26 cellular contexts compared by ENCODE assay signal in the genomic region with DNA sequence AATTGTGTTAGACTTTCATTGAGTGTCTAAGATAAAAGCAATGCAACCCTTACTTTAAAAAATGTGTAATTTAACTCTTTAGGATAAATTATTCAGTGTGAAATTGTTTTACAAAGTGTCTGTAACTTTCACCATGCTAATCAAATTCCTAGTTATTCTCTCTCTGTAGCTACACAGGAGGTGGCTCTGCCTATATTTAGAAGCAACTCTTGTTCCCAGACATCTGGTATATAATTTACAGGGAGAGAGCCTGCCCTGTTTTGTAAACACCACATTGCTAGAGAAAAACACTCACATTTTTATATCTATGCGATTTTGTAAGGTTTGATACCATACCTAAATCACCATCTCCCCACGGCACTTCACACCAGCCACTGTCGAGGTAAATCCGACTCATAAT. TPM values are rescaled to one million over a fixed set of nuclear protein-coding genes. Genes with fewer than 3 reads are reported as not detected.
DNase-seq lines count a peak whose midpoint lies in the region; ATAC-seq and TF ChIP-seq lines count a peak whose summit lies in the region.
"Had no signal": no experiment of that assay in that cellular context is flagged by ENCODE, and none has a peak within 500 bp of the region (broad histone marks: within the 10 kb centered on the region; RNA-seq: fewer than 3 reads in every experiment).

No MANE protein-coding gene starts in this region.

- ATAC-seq in right cardiac atrium = no peak
- ATAC-seq in PC-3 = no peak
- ATAC-seq: activated CD8-positive, alpha-beta T cell treated with anti-CD3 and anti-CD28 coated beads for 36 hours; activated naive CD8-positive, alpha-beta T cell treated with anti-CD3 and anti-CD28 coated beads, Interleukin-2, amount 50 U/mL, for 24 hours; GM12878; lower lobe of right lung had no signal

- DNase-seq in NCI-H82 (lab: John Stamatoyannopoulos, UW) = peak; percentile 27
- no peak for DNase-seq in NCI-H82 treated with DMSO at 0.1 percent for 48 hours (lab: John Stamatoyannopoulos, UW; ENCODE audit: unreplicated experiment)
- DNase-seq in chondrocyte (ENCODE audit: low spot score) = no peak
- DNase-seq in right cardiac atrium = no peak
- DNase-seq in NCI-H1105 treated with DMSO at 0.1 percent for 48 hours (lab: John Stamatoyannopoulos, UW) = no peak
- DNase-seq in colonic mucosa = no peak
- DNase-seq in PC-3 = no peak
- DNase-seq: 8988T; activated CD4-positive, CD25-positive, alpha-beta regulatory T cell treated with anti-CD3 and anti-CD28 coated beads, Interleukin-2, amount 50 U/mL, for 72 hours; activated CD8-positive, alpha-beta T cell treated with anti-CD3 and anti-CD28 coated beads for 36 hours; activated effector memory CD4-positive, alpha-beta T cell treated with anti-CD3 and anti-CD28 coated beads, Interleukin-2, amount 50 U/mL, for 16 hours; activated naive CD8-positive, alpha-beta T cell treated with anti-CD3 and anti-CD28 coated beads, Interleukin-2, amount 50 U/mL, for 24 hours; activated T-cell treated with anti-CD3 and anti-CD28 coated beads for 4 hours; CD8-positive, alpha-beta memory T cell; foreskin melanocyte; Karpas-422; lower lobe of right lung; NCI-H2029 treated with DMSO at 0.1 percent for 48 hours; NCI-H524 treated with DMSO at 0.1 percent for 48 hours; nucleus accumbens; retina; stomach had no signal

- 40% methylated on average over 4 of the region's 4 CpGs for WGBS in right cardiac atrium

- no peaks in the 10 kb centered on the region for H3F3A ChIP-seq in PC-3 (ENCODE audit: low read length, unreplicated experiment)

- H3K4me1 ChIP-seq in right cardiac atrium (ENCODE audit: control insufficient read depth, insufficient read depth, low read length) (peaks cover 3% of the 10 kb centered on the region), skeletal muscle tissue (ENCODE audit: control insufficient read depth in 3 of 3, insufficient read depth in 3 of 3, low read length in 3 of 3) (peaks cover 23 to 46% (median 42%) of the 10 kb centered on the region in 3 donors), colonic mucosa (no peaks in the 10 kb centered on the region), PC-3 (ENCODE audit: insufficient read depth, low read length) (no peaks in the 10 kb centered on the region; the same call in 1 of the 2 replicates)
- H3K4me1 ChIP-seq: lower lobe of right lung had no signal

- intact Hi-C loops in right cardiac atrium (cut with DNase I) (no loop called here), colonic mucosa (cut with DNase I) (no loop called here), PC-3 (cut with micrococcal nuclease) (no loop called here)

- H2AFZ ChIP-seq in PC-3 (ENCODE audit: low read length) = no peak overlapping the region

- H3K4me3 ChIP-seq in right cardiac atrium (ENCODE audit: low read length) (peak overlapping the region; percentile 50), skeletal muscle tissue (ENCODE audit: low read length in 3 of 3) (peak overlapping the region in 1 of 3 donors; percentile 7), colonic mucosa (no peak overlapping the region), PC-3 (ENCODE audit: low read length) (no peak overlapping the region)
- H3K4me3 ChIP-seq: GM12878, lower lobe of right lung, stomach had no signal

- peaks cover 13% of the 10 kb centered on the region for H3K4me1 Mint-ChIP-seq in chondrocyte (ENCODE audit: low read depth)
- H3K4me1 Mint-ChIP-seq: activated naive CD8-positive, alpha-beta T cell treated with anti-CD3 and anti-CD28 coated beads, Interleukin-2, amount 50 U/mL, for 24 hours; CD8-positive, alpha-beta memory T cell had no signal

- H3K27ac ChIP-seq in right cardiac atrium (ENCODE audit: low read length) = no peak overlapping the region
- H3K27ac ChIP-seq in skeletal muscle tissue (ENCODE audit: low read depth, low read length) = peak overlapping the region; percentile 90
- no peak overlapping the region for H3K27ac ChIP-seq in colonic mucosa
- no peak overlapping the region for H3K27ac ChIP-seq in PC-3 (ENCODE audit: low read length)
- H3K27ac ChIP-seq: lower lobe of right lung had no signal

- H4K20me1 ChIP-seq in PC-3 (ENCODE audit: low read length) = no peaks in the 10 kb centered on the region

- no peaks in the 10 kb centered on the region for H3K9me2 ChIP-seq in PC-3 (replicated peaks; ENCODE audit: low read length)

- H3K36me3 Mint-ChIP-seq in chondrocyte (ENCODE audit: low read depth) = no peaks in the 10 kb centered on the region
- H3K36me3 Mint-ChIP-seq: CD8-positive, alpha-beta memory T cell; type B pancreatic cell had no signal

- H3K27me3 Mint-ChIP-seq in chondrocyte (ENCODE audit: low read depth) = no peaks in the 10 kb centered on the region
- H3K27me3 Mint-ChIP-seq: type B pancreatic cell had no signal

- peak overlapping the region; percentile 47 to 65 (median 55) for H3K9ac ChIP-seq in skeletal muscle tissue (ENCODE audit: low read depth in 1 of 3, low read length in 3 of 3)
- H3K9ac ChIP-seq in colonic mucosa (ENCODE audit: low read depth in 2 of 2, low read length in 2 of 2) = no peak overlapping the region
- H3K9ac ChIP-seq in PC-3 (ENCODE audit: low read length) = no peak overlapping the region

- no peaks in the 10 kb centered on the region for H3K9me3 Mint-ChIP-seq in chondrocyte (ENCODE audit: low read depth)
- H3K9me3 Mint-ChIP-seq: activated CD8-positive, alpha-beta T cell treated with anti-CD3 and anti-CD28 coated beads for 36 hours; activated naive CD8-positive, alpha-beta T cell treated with anti-CD3 and anti-CD28 coated beads, Interleukin-2, amount 50 U/mL, for 24 hours; CD8-positive, alpha-beta memory T cell; dendritic cell treated with granulocyte-macrophage colony-stimulating factor and Interleukin-4, amounts not matched to agents 40 ng/mL and 50 ng/mL, for 4 days; type B pancreatic cell had no signal

- H3K36me3 ChIP-seq in skeletal muscle tissue (ENCODE audit: control insufficient read depth in 3 of 3, insufficient read depth in 3 of 3, low read length in 3 of 3) (peaks cover 0 to 3% (median 0%) of the 10 kb centered on the region in 3 donors), colonic mucosa (no peaks in the 10 kb centered on the region), PC-3 (ENCODE audit: low read depth, low read length) (no peaks in the 10 kb centered on the region)
- H3K36me3 ChIP-seq: lower lobe of right lung, stomach had no signal

- H3K9me3 ChIP-seq in right cardiac atrium (ENCODE audit: control insufficient read depth, low read length) (no peaks in the 10 kb centered on the region), skeletal muscle tissue (ENCODE audit: control insufficient read depth in 3 of 3, low read length in 3 of 3) (no peaks in the 10 kb centered on the region), colonic mucosa (no peaks in the 10 kb centered on the region), PC-3 (ENCODE audit: low read length) (no peaks in the 10 kb centered on the region)
- H3K9me3 ChIP-seq: lower lobe of right lung, stomach had no signal

- no peak overlapping the region for H3K4me2 ChIP-seq in PC-3 (ENCODE audit: low read length)

- peak overlapping the region; percentile 4 for H3K27ac Mint-ChIP-seq in chondrocyte (ENCODE audit: unreplicated experiment)
- H3K27ac Mint-ChIP-seq: activated CD8-positive, alpha-beta T cell treated with anti-CD3 and anti-CD28 coated beads for 36 hours; activated naive CD8-positive, alpha-beta T cell treated with anti-CD3 and anti-CD28 coated beads, Interleukin-2, amount 50 U/mL, for 24 hours; CD8-positive, alpha-beta memory T cell; dendritic cell treated with granulocyte-macrophage colony-stimulating factor and Interleukin-4, amounts not matched to agents 40 ng/mL and 50 ng/mL, for 4 days; type B pancreatic cell had no signal

- H3K79me2 ChIP-seq in PC-3 (ENCODE audit: low read length) = no peaks in the 10 kb centered on the region

- CTCF ChIA-PET in PC-3 (lab: Charles Lee) = no interaction called here

- no peak for TF ChIP-seq CTCF in chondrocyte (IDR thresholded peaks at IDR 0.05)
- TF ChIP-seq CTCF in colonic mucosa (IDR thresholded peaks at IDR 0.05) = no peak
- no peak for TF ChIP-seq CTCF in PC-3 (conservative IDR thresholded peaks at IDR 0.05; ENCODE audit: low read depth, low read length)

- no TSS peak for BruUV-seq in PC-3 (replicated peaks; lab: Mats Ljungman, UMichigan)

- POLR2A ChIA-PET in PC-3 (lab: Charles Lee; ENCODE audit: unreplicated experiment) = no interaction called here

- H3K27me3 ChIP-seq in right cardiac atrium (ENCODE audit: control insufficient read depth, insufficient read depth) = no peaks in the 10 kb centered on the region
- H3K27me3 ChIP-seq in skeletal muscle tissue (ENCODE audit: control insufficient read depth in 3 of 3, insufficient read depth in 3 of 3, low read length in 3 of 3) = no peaks in the 10 kb centered on the region
- no peaks in the 10 kb centered on the region for H3K27me3 ChIP-seq in colonic mucosa
- no peaks in the 10 kb centered on the region for H3K27me3 ChIP-seq in PC-3 (ENCODE audit: low read length)
- H3K27me3 ChIP-seq: stomach had no signal

- no peak overlapping the region for H3K4me3 Mint-ChIP-seq in chondrocyte (ENCODE audit: unreplicated experiment)
- H3K4me3 Mint-ChIP-seq: activated CD8-positive, alpha-beta T cell treated with anti-CD3 and anti-CD28 coated beads for 36 hours; activated naive CD8-positive, alpha-beta T cell treated with anti-CD3 and anti-CD28 coated beads, Interleukin-2, amount 50 U/mL, for 24 hours; CD8-positive, alpha-beta memory T cell; dendritic cell treated with granulocyte-macrophage colony-stimulating factor and Interleukin-4, amounts not matched to agents 40 ng/mL and 50 ng/mL, for 4 days; type B pancreatic cell had no signal

RNA-seq across cellular contexts. Expression of a gene that starts 35.4 kb away (rescaled TPM):
- 0.49 TPM in 1 of 3 replicates, not detected in the others for total RNA-seq in chondrocyte
- 1 to 10 TPM in 1 of 4 donors, under 1 TPM in 1, not detected in 2; 0.23 to 1.0 TPM for total RNA-seq in right cardiac atrium
- polyA plus RNA-seq in right cardiac atrium = 0.34 TPM
- total RNA-seq in skeletal muscle tissue = 0.52 TPM
- total RNA-seq in colonic mucosa = not detected
- total RNA-seq in PC-3 (2014; rRNA removed) = 0.15 TPM in 1 of 2 replicates, not detected in the other
- total RNA-seq: activated CD8-positive, alpha-beta T cell treated with anti-CD3 and anti-CD28 coated beads for 36 hours; CD8-positive, alpha-beta memory T cell; GM12878; stomach had no signal
- polyA plus RNA-seq: CD8-positive, alpha-beta memory T cell; GM12878 had no signal

RNA-seq across cellular contexts. Expression of a gene that starts 38.2 kb away (rescaled TPM):
- total RNA-seq in chondrocyte = 0.90 TPM in 1 of 3 replicates, not detected in the others
- 1 to 10 TPM; 3.2 to 5.1 (median 4.4) TPM for total RNA-seq in right cardiac atrium
- polyA plus RNA-seq in right cardiac atrium = 1.4 TPM
- total RNA-seq in skeletal muscle tissue = 77.8 TPM
- 1 to 10 TPM in 1 of 2 donors, not detected in 1; 1.7 TPM for total RNA-seq in colonic mucosa
- not detected in 2 replicates for total RNA-seq in PC-3 (2014; rRNA removed)
- total RNA-seq: activated CD8-positive, alpha-beta T cell treated with anti-CD3 and anti-CD28 coated beads for 36 hours; CD8-positive, alpha-beta memory T cell; GM12878; lower lobe of right lung had no signal
- polyA plus RNA-seq: CD8-positive, alpha-beta memory T cell; GM12878 had no signal

Comparison
In these comparisons a context has a peak if more than half of its experiments do, and no peak if none do; other contexts are left out.
1. H3K9ac ChIP-seq: peak in skeletal muscle tissue (3 of 3); none in colonic mucosa (0 of 2) and PC-3 (single experiment).
2. RNA of a gene that starts 38.2 kb away (total RNA-seq): 77.8 TPM in skeletal muscle tissue (single experiment); 3.2 to 5.1 TPM in right cardiac atrium, 1.7 TPM in colonic mucosa, 0.90 TPM in chondrocyte and not detected in PC-3; every median in the first group is over 10 times any median in the second.